25 cellular contexts compared by ENCODE assay signal in genomic region chr4:158802914-158803313, GRCh38. TPM values are rescaled to one million over a fixed set of nuclear protein-coding genes. Genes with fewer than 3 reads are reported as not detected.
DNase-seq lines count a peak whose midpoint lies in the region; ATAC-seq, FAIRE-seq and TF ChIP-seq lines count a peak whose summit lies in the region.
"Had no signal": no experiment of that assay in that cellular context is flagged by ENCODE, and none has a peak within 500 bp of the region (broad histone marks: within the 10 kb centered on the region; RNA-seq: fewer than 3 reads in every experiment).

No MANE protein-coding gene starts in this region.

- no peak for TF ChIP-seq EP300 in K562 (IDR thresholded peaks at IDR 0.05; ENCODE audit: low read length)

- peaks cover 3 to 13% of the 10 kb centered on the region in 2 experiments; a peak in 3 of 5 replicates for H3K4me1 ChIP-seq in K562 (replicated peaks in 1 of 2; ENCODE audit: control insufficient read depth in 2 of 2, insufficient read depth in 2 of 2, low read length in 2 of 2)
- H3K4me1 ChIP-seq in right lobe of liver, result peaks cover 0 to 53% (median 19%) of the 10 kb centered on the region in 4 donors
- H3K4me1 ChIP-seq in naive thymus-derived CD4-positive, alpha-beta T cell (ENCODE audit: control insufficient read depth in 2 of 2, insufficient read depth in 2 of 2, low read length in 2 of 2), result no peaks in the 10 kb centered on the region

- BruUV-seq in K562 (replicated peaks; lab: Mats Ljungman, UMichigan), result no TSS peak

- no peak for DNase-seq in stimulated activated naive CD8-positive, alpha-beta T cell treated with anti-CD3 and anti-CD28 coated beads, Interleukin-15, Interleukin-2, amounts not matched to agents 100 U/mL and 50 U/mL, for 24 hours
- no peak for DNase-seq in K562 (ENCODE audit: extremely low read depth in 1 of 4, low spot score in 3 of 4)
- DNase-seq in right lobe of liver, result no peak
- no peak for DNase-seq in effector memory CD8-positive, alpha-beta T cell
- DNase-seq in naive thymus-derived CD4-positive, alpha-beta T cell, result no peak
- no peak for DNase-seq in stimulated activated CD4-positive, alpha-beta T cell treated with anti-CD3 and anti-CD28 coated beads, Interleukin-2, amount 100 ng/mL, for 24 hours
- DNase-seq: CD8-positive, alpha-beta memory T cell; DMS79 treated with DMSO at 0.1 percent for 48 hours; GF-D8; HCEC 1CT; NCI-H1092; NCI-H1417 treated with DMSO at 0.1 percent for 48 hours; NCI-H1694 treated with DMSO at 0.1 percent for 48 hours; NCI-H2081; NCI-H2227 treated with DMSO at 0.1 percent for 48 hours; NCI-H526 treated with DMSO at 0.1 percent for 48 hours; Right ventricle myocardium superior; RPMI8226 had no signal

- H3K4me1 Mint-ChIP-seq in stimulated activated naive CD8-positive, alpha-beta T cell treated with anti-CD3 and anti-CD28 coated beads, Interleukin-15, Interleukin-2, amounts not matched to agents 100 ng/mL and 50 ng/mL, for 24 hours (ENCODE audit: low read depth), result peaks cover 5% of the 10 kb centered on the region
- H3K4me1 Mint-ChIP-seq in effector memory CD8-positive, alpha-beta T cell (ENCODE audit: low read depth in 2 of 2), result peaks cover 5 to 11% of the 10 kb centered on the region in 2 donors
- peaks cover 4 to 34% (median 15%) of the 10 kb centered on the region in 7 donors for H3K4me1 Mint-ChIP-seq in naive thymus-derived CD4-positive, alpha-beta T cell
- H3K4me1 Mint-ChIP-seq: B cell, IgD-negative memory B cell had no signal

- H2AFZ ChIP-seq in K562 (ENCODE audit: low read depth, low read length), result no peak overlapping the region

- WGBS in K562 (ENCODE audit: insufficient coverage, low coverage, missing lambda C conversion rate), result 0% methylated on average over 1 of the region's 1 CpG
- 27% methylated on average over 1 of the region's 1 CpG for WGBS in right lobe of liver (ENCODE audit: insufficient coverage, low coverage, low lambda C conversion rate, missing lambda C conversion rate)

- no peak overlapping the region for H3K4me2 ChIP-seq in K562 (ENCODE audit: insufficient read depth, low read length)

- POLR2A ChIA-PET in K562 (lab: Yijun Ruan, JAX), result interaction anchor here (0.7 to 1.0 kb wide), 2 partner anchors 14 to 21 kb away, joined by 3 to 4 read pairs; no protein-coding TSS in a partner anchor
- POLR2A ChIA-PET in naive thymus-derived CD4-positive, alpha-beta T cell (lab: Charles Lee), result no interaction called here

- TF ChIP-seq CTCF in K562 (IDR thresholded peaks at IDR 0.05 in 2 of 3, conservative IDR thresholded peaks at IDR 0.05 in 1 of 3; ENCODE audit: insufficient read depth in 2 of 3, low read depth in 1 of 3, low read length in 3 of 3) (no peak), right lobe of liver (IDR thresholded peaks at IDR 0.05) (no peak)

- intact Hi-C loops in K562 (cut with micrococcal nuclease), result no loop called here
- intact Hi-C loops in right lobe of liver (cut with DNase I), result no loop called here
- intact Hi-C loops in naive thymus-derived CD4-positive, alpha-beta T cell (cut with micrococcal nuclease), result no loop called here

- H3K9me3 Mint-ChIP-seq in stimulated activated naive CD8-positive, alpha-beta T cell treated with anti-CD3 and anti-CD28 coated beads, Interleukin-15, Interleukin-2, amounts not matched to agents 100 ng/mL and 50 ng/mL, for 24 hours, result no peaks in the 10 kb centered on the region
- H3K9me3 Mint-ChIP-seq in effector memory CD8-positive, alpha-beta T cell, result no peaks in the 10 kb centered on the region
- H3K9me3 Mint-ChIP-seq in naive thymus-derived CD4-positive, alpha-beta T cell, result no peaks in the 10 kb centered on the region
- H3K9me3 Mint-ChIP-seq: CD8-positive, alpha-beta memory T cell had no signal

- H3K27me3 ChIP-seq in K562 (ENCODE audit: control insufficient read depth in 2 of 2, insufficient read depth in 2 of 2, low read length in 2 of 2) (no peaks in the 10 kb centered on the region), right lobe of liver (no peaks in the 10 kb centered on the region)
- no peaks in the 10 kb centered on the region for H3K27me3 ChIP-seq in naive thymus-derived CD4-positive, alpha-beta T cell (ENCODE audit: control insufficient read depth in 2 of 2, insufficient read depth in 2 of 2, low read length in 2 of 2)
- H3K27me3 ChIP-seq: SJSA1 had no signal

- no peak overlapping the region for H3K4me3 Mint-ChIP-seq in stimulated activated naive CD8-positive, alpha-beta T cell treated with anti-CD3 and anti-CD28 coated beads, Interleukin-15, Interleukin-2, amounts not matched to agents 100 ng/mL and 50 ng/mL, for 24 hours
- H3K4me3 Mint-ChIP-seq in effector memory CD8-positive, alpha-beta T cell, result no peak overlapping the region
- no peak overlapping the region for H3K4me3 Mint-ChIP-seq in naive thymus-derived CD4-positive, alpha-beta T cell
- H3K4me3 Mint-ChIP-seq: B cell; CD8-positive, alpha-beta memory T cell; IgD-negative memory B cell had no signal

- H3K36me3 ChIP-seq in K562 (ENCODE audit: control insufficient read depth, insufficient read depth, low read length), result no peaks in the 10 kb centered on the region
- H3K36me3 ChIP-seq in right lobe of liver, result no peaks in the 10 kb centered on the region
- H3K36me3 ChIP-seq in naive thymus-derived CD4-positive, alpha-beta T cell (ENCODE audit: control insufficient read depth in 2 of 3, insufficient read depth in 3 of 3, low read length in 3 of 3), result no peaks in the 10 kb centered on the region
- H3K36me3 ChIP-seq: SJSA1 had no signal

- CTCF ChIA-PET in K562 (lab: Yijun Ruan, JAX; ENCODE audit: low intra/inter-chr PET ratio), result no interaction called here
- CTCF ChIA-PET in naive thymus-derived CD4-positive, alpha-beta T cell (lab: Charles Lee), result no interaction called here

- no peak for TF ChIP-seq RAD21 in K562 (CRISPR knock-in tag; conservative IDR thresholded peaks at IDR 0.05 in 1 of 2, IDR thresholded peaks at IDR 0.05 in 1 of 2)

- H3K9me3 ChIP-seq in K562 (replicated peaks; ENCODE audit: control insufficient read depth, insufficient read depth, low read depth, low read length) (no peaks in the 10 kb centered on the region), right lobe of liver (no peaks in the 10 kb centered on the region)
- no peaks in the 10 kb centered on the region for H3K9me3 ChIP-seq in naive thymus-derived CD4-positive, alpha-beta T cell (ENCODE audit: control insufficient read depth in 2 of 3, low read length in 3 of 3)
- H3K9me3 ChIP-seq: SJSA1 had no signal

- in situ Hi-C loops in K562 (cut with MboI), result no loop called here

- no peaks in the 10 kb centered on the region for H3K9me1 ChIP-seq in K562 (ENCODE audit: control insufficient read depth, insufficient read depth, low read length)

- ATAC-seq in stimulated activated naive CD8-positive, alpha-beta T cell treated with anti-CD3 and anti-CD28 coated beads, Interleukin-15, Interleukin-2, amounts not matched to agents 100 U/mL and 50 U/mL, for 24 hours, result no peak
- ATAC-seq in K562 (no peak), right lobe of liver (peak in 3 of 4 donors; percentile 21 to 31 (median 27))
- no peak for ATAC-seq in effector memory CD8-positive, alpha-beta T cell (replicated peaks)
- no peak for ATAC-seq in naive thymus-derived CD4-positive, alpha-beta T cell

- H3K79me2 ChIP-seq in K562 (ENCODE audit: control insufficient read depth, insufficient read depth, low read length), result peaks cover 10% of the 10 kb centered on the region; the same call in 1 of the 3 replicates

- H3K36me3 Mint-ChIP-seq in stimulated activated naive CD8-positive, alpha-beta T cell treated with anti-CD3 and anti-CD28 coated beads, Interleukin-15, Interleukin-2, amounts not matched to agents 100 ng/mL and 50 ng/mL, for 24 hours (ENCODE audit: low read depth), result no peaks in the 10 kb centered on the region
- H3K36me3 Mint-ChIP-seq in effector memory CD8-positive, alpha-beta T cell (ENCODE audit: insufficient read depth), result no peaks in the 10 kb centered on the region
- peaks cover 0 to 3% (median 0%) of the 10 kb centered on the region in 5 donors for H3K36me3 Mint-ChIP-seq in naive thymus-derived CD4-positive, alpha-beta T cell
- H3K36me3 Mint-ChIP-seq: CD8-positive, alpha-beta memory T cell had no signal

- no peaks in the 10 kb centered on the region for H3K27me3 Mint-ChIP-seq in stimulated activated naive CD8-positive, alpha-beta T cell treated with anti-CD3 and anti-CD28 coated beads, Interleukin-15, Interleukin-2, amounts not matched to agents 100 ng/mL and 50 ng/mL, for 24 hours
- H3K27me3 Mint-ChIP-seq in effector memory CD8-positive, alpha-beta T cell, result no peaks in the 10 kb centered on the region
- no peaks in the 10 kb centered on the region for H3K27me3 Mint-ChIP-seq in naive thymus-derived CD4-positive, alpha-beta T cell
- H3K27me3 Mint-ChIP-seq: CD8-positive, alpha-beta memory T cell had no signal

- no peak overlapping the region for H3K9ac ChIP-seq in K562 (ENCODE audit: insufficient read depth in 1 of 2, low read depth in 2 of 2, low read length in 2 of 2)

- FAIRE-seq in K562 (lab: Jason Lieb, UNC), result no peak
- FAIRE-seq: GM12892, H1 had no signal

- peak overlapping the region; percentile 24 for H3K27ac Mint-ChIP-seq in stimulated activated naive CD8-positive, alpha-beta T cell treated with anti-CD3 and anti-CD28 coated beads, Interleukin-15, Interleukin-2, amounts not matched to agents 100 ng/mL and 50 ng/mL, for 24 hours
- H3K27ac Mint-ChIP-seq in effector memory CD8-positive, alpha-beta T cell, result peak overlapping the region in 1 of 2 donors; percentile 67
- peak overlapping the region in 2 of 9 donors; percentile 10 to 60 for H3K27ac Mint-ChIP-seq in naive thymus-derived CD4-positive, alpha-beta T cell
- H3K27ac Mint-ChIP-seq: B cell, IgD-negative memory B cell had no signal

- no peak overlapping the region for H3K27ac ChIP-seq in K562 (ENCODE audit: extremely low read depth, low read depth, low read length)
- peak overlapping the region in 1 of 3 donors; percentile 5 for H3K27ac ChIP-seq in right lobe of liver
- no peak overlapping the region for H3K27ac ChIP-seq in naive thymus-derived CD4-positive, alpha-beta T cell (ENCODE audit: low read depth, low read length)
- H3K27ac ChIP-seq: C4-2B, SJSA1 had no signal

- peaks cover 3% of the 10 kb centered on the region; the same call in 1 of the 2 replicates for H4K20me1 ChIP-seq in K562 (replicated peaks; ENCODE audit: control insufficient read depth, insufficient read depth, low read length)

- H3K4me3 ChIP-seq in K562, result no peak overlapping the region
- no peak overlapping the region for H3K4me3 ChIP-seq in right lobe of liver
- H3K4me3 ChIP-seq in naive thymus-derived CD4-positive, alpha-beta T cell (ENCODE audit: low read length), result no peak overlapping the region
- H3K4me3 ChIP-seq: SJSA1 had no signal

- TF ChIP-seq POLR2A in K562 (conservative IDR thresholded peaks at IDR 0.05) (no peak), right lobe of liver (IDR thresholded peaks at IDR 0.05) (no peak)

RNA-seq across cellular contexts. Expression of gene FNIP2, which starts 34.1 kb away (rescaled TPM):
- 19.6 and 35.6 TPM in 2 replicates for total RNA-seq in K562 (2011; cell fraction: chromatin; rRNA removed; ENCODE audit: low replicate concordance)
- total RNA-seq in K562 (2011; cell fraction: nucleolus; rRNA removed), result 6.0 and 7.4 TPM in 2 replicates
- total RNA-seq in K562 (2011; cell fraction: nucleoplasm; rRNA removed), result 18.3 and 23.7 TPM in 2 replicates
- total RNA-seq in K562 (2014; rRNA removed) (6.3 and 7.3 TPM in 2 replicates), K562 (2014; rRNA removed; fragmentation: Illumina TruSeq; extraction: Trizol) (11.7 and 12.4 TPM in 2 replicates), K562 (2015; rRNA removed; fragmentation: Illumina TruSeq; extraction: Trizol) (14.5 and 15.5 TPM in 2 replicates), K562 (2021) (9.7 and 11.6 TPM in 2 replicates), right lobe of liver (10 to 100 TPM; 34.2 to 67.4 (median 37.8) TPM)
- polyA plus RNA-seq in K562 (2011; rRNA removed) (5.5 and 8.3 TPM in 2 replicates), K562 (2014; fragmentation: Illumina TruSeq; extraction: Trizol) (7.9 and 8.7 TPM in 2 replicates), K562 (2014; fragmentation: Nextera tagmentation; extraction: Ambion mirVana) (1 to 10 TPM; 1.7 to 2.8 TPM), K562 (2014; rRNA removed) (4.9 and 6.3 TPM in 2 replicates)
- 2.4 and 3.9 TPM in 2 replicates for polyA plus RNA-seq in K562 (2011; cell fraction: cytosol; rRNA removed)
- polyA plus RNA-seq in K562 (2011; cell fraction: nucleus; rRNA removed), result 4.0 and 5.3 TPM in 2 replicates
- polyA plus RNA-seq in K562 (2012), result 6.9 and 9.7 TPM in 2 replicates
- 19.4 and 22.2 TPM in 2 replicates for polyA minus RNA-seq in K562 (2011; rRNA and poly(A)+ RNA removed)
- 6.7 and 9.5 TPM in 2 replicates for polyA minus RNA-seq in K562 (2011; cell fraction: cytosol; rRNA and poly(A)+ RNA removed)
- polyA minus RNA-seq in K562 (2011; cell fraction: nucleus; rRNA and poly(A)+ RNA removed), result 7.5 and 9.8 TPM in 2 replicates
- 10 to 100 TPM in 4 of 5 experiments, 1 to 10 TPM in 1; 9.8 to 19.5 (median 11.5) TPM for total RNA-seq in naive thymus-derived CD4-positive, alpha-beta T cell
- 1 to 10 TPM; 2.3 to 3.9 TPM for polyA plus RNA-seq in naive thymus-derived CD4-positive, alpha-beta T cell

Comparison
In these comparisons a context has a peak if more than half of its experiments do, and no peak if none do; other contexts are left out.
1. ATAC-seq: peak in right lobe of liver (3 of 4); none in stimulated activated naive CD8-positive, alpha-beta T cell treated with anti-CD3 and anti-CD28 coated beads, Interleukin-15, Interleukin-2, amounts not matched to agents 100 U/mL and 50 U/mL, for 24 hours (single experiment), K562 (single experiment), effector memory CD8-positive, alpha-beta T cell (single experiment) and naive thymus-derived CD4-positive, alpha-beta T cell (single experiment).